In genomic region chr11:96015911-96016565, GRCh38 we compare ENCODE assay signal across 11 cellular contexts.
DNase-seq lines count a peak whose midpoint lies in the region; ATAC-seq and TF ChIP-seq lines count a peak whose summit lies in the region.
"Had no signal": no experiment of that assay in that cellular context is flagged by ENCODE, and none has a peak within 500 bp of the region (broad histone marks: within the 10 kb centered on the region; RNA-seq: fewer than 3 reads in every experiment).

No MANE protein-coding gene starts in this region.

- H3K36me3 ChIP-seq in BLaER1 (no peaks in the 10 kb centered on the region), HEK293 (ENCODE audit: control insufficient read depth in 2 of 2, insufficient read depth in 1 of 2, low read length in 2 of 2) (no peaks in the 10 kb centered on the region)

- peak; percentile 50 for DNase-seq in activated CD4-positive, alpha-beta memory T cell treated with anti-CD3 and anti-CD28 coated beads for 36 hours
- DNase-seq in islet precursor cell (peak; percentile 94), SIG-M5 (lab: John Stamatoyannopoulos, UW) (no peak), amniotic stem cell (lab: John Stamatoyannopoulos, UW) (no peak), retina (no peak)
- DNase-seq: testis had no signal

- H3K27me3 Mint-ChIP-seq in activated CD4-positive, alpha-beta memory T cell treated with anti-CD3 and anti-CD28 coated beads for 36 hours, result no peaks in the 10 kb centered on the region
- H3K27me3 Mint-ChIP-seq: IgD-negative memory B cell had no signal

- no peak overlapping the region for H3K9ac ChIP-seq in BLaER1

- H3K4me1 Mint-ChIP-seq in activated CD4-positive, alpha-beta memory T cell treated with anti-CD3 and anti-CD28 coated beads for 36 hours (ENCODE audit: low read depth), result peaks cover 64% of the 10 kb centered on the region

- POLR2A ChIA-PET in HEK293 (lab: Yijun Ruan, JAX), result no interaction called here
- POLR2A ChIA-PET in activated CD4-positive, alpha-beta memory T cell treated with anti-CD3 and anti-CD28 coated beads for 36 hours (lab: Charles Lee), result interaction anchor here (1.3 kb wide), 1 partner anchor 374 kb away, joined by 4 read pairs; the partner anchor contains the start of genes CCDC82 and JRKL

- no peak for TF ChIP-seq CTCF in HEK293 (tag by site-specific recombination; IDR thresholded peaks at IDR 0.05)

- no peaks in the 10 kb centered on the region for H4K20me1 ChIP-seq in BLaER1

- peak overlapping the region; percentile 21 for H3K27ac Mint-ChIP-seq in activated CD4-positive, alpha-beta memory T cell treated with anti-CD3 and anti-CD28 coated beads for 36 hours

- intact Hi-C loops in activated CD4-positive, alpha-beta memory T cell treated with anti-CD3 and anti-CD28 coated beads for 36 hours (cut with micrococcal nuclease), result no loop called here

- H3K9me3 Mint-ChIP-seq in activated CD4-positive, alpha-beta memory T cell treated with anti-CD3 and anti-CD28 coated beads for 36 hours, result no peaks in the 10 kb centered on the region
- H3K9me3 Mint-ChIP-seq: IgD-negative memory B cell had no signal

- H3K27me3 ChIP-seq in BLaER1, result no peaks in the 10 kb centered on the region
- H3K27me3 ChIP-seq: testis had no signal

- no peak overlapping the region for H3K27ac ChIP-seq in BLaER1
- no peak overlapping the region for H3K27ac ChIP-seq in HEK293 (ENCODE audit: extremely low read depth, low read depth, low read length)
- H3K27ac ChIP-seq: SK-N-MC, testis had no signal

- CTCF ChIA-PET in HEK293 (lab: Yijun Ruan, JAX), result interaction anchor here (1.6 kb wide), 1 partner anchor 39 kb away, joined by 4 read pairs; no protein-coding TSS in a partner anchor
- CTCF ChIA-PET in activated CD4-positive, alpha-beta memory T cell treated with anti-CD3 and anti-CD28 coated beads for 36 hours (lab: Charles Lee), result interaction anchor here (1.3 to 2.0 kb wide), 2 partner anchors 39 to 327 kb away, joined by 4 to 7 read pairs; partner anchors contain the start of gene MAML2

- H3K9me3 ChIP-seq in BLaER1 (no peaks in the 10 kb centered on the region), HEK293 (ENCODE audit: control insufficient read depth, insufficient read depth, low read depth, low read length) (no peaks in the 10 kb centered on the region)
- H3K9me3 ChIP-seq: testis had no signal

- H3K4me1 ChIP-seq in BLaER1 (peaks cover 50% of the 10 kb centered on the region), HEK293 (ENCODE audit: control insufficient read depth, insufficient read depth, low read length) (0 out of 2 replicates have a peak, but pooled peaks cover 2% of the 10 kb centered on the region)
- H3K4me1 ChIP-seq: testis had no signal

- peak overlapping the region; percentile 79; the same call in 1 of the 2 replicates for H3K4me2 ChIP-seq in BLaER1

- no peak overlapping the region for H3K4me3 Mint-ChIP-seq in activated CD4-positive, alpha-beta memory T cell treated with anti-CD3 and anti-CD28 coated beads for 36 hours
- H3K4me3 Mint-ChIP-seq: IgD-negative memory B cell had no signal

- H3K36me3 Mint-ChIP-seq in activated CD4-positive, alpha-beta memory T cell treated with anti-CD3 and anti-CD28 coated beads for 36 hours, result no peaks in the 10 kb centered on the region
- H3K36me3 Mint-ChIP-seq: IgD-negative memory B cell had no signal

- no peak for ATAC-seq in GM19351 (IDR thresholded peaks at IDR 0.05; ENCODE audit: unreplicated experiment)

- H3K4me3 ChIP-seq in BLaER1, result no peak overlapping the region
- H3K4me3 ChIP-seq in HEK293 (ENCODE audit: low read depth, low read length), result no peak overlapping the region
- H3K4me3 ChIP-seq: SK-N-MC, testis had no signal

TF ChIP-seq in HEK293, 187 proteins besides CTCF, POLR2A, EP300 and RAD21:
- TF ChIP-seq TCF7L2 (IDR thresholded peaks at IDR 0.05; ENCODE audit: borderline replicate concordance, low read depth, low read length) (peak; percentile 57), ZNF585B (tag by site-specific recombination; IDR thresholded peaks at IDR 0.05) (no peak), YY1 (tag by site-specific recombination; IDR thresholded peaks at IDR 0.05) (no peak), ZNF398 (tag by site-specific recombination; IDR thresholded peaks at IDR 0.05) (peak; percentile 40; the same call in 1 of the 2 replicates)
TF ChIP-seq in HEK293: peak in this region for 2.

Comparison
In these comparisons a context has a peak if more than half of its experiments do, and no peak if none do; other contexts are left out.
1. DNase-seq: peak in activated CD4-positive, alpha-beta memory T cell treated with anti-CD3 and anti-CD28 coated beads for 36 hours (single experiment) and islet precursor cell (single experiment); none in SIG-M5 (single experiment), amniotic stem cell (single experiment) and retina (single experiment).